Comparison of ENCODE assay signal across 2 cellular contexts in the genomic region with DNA sequence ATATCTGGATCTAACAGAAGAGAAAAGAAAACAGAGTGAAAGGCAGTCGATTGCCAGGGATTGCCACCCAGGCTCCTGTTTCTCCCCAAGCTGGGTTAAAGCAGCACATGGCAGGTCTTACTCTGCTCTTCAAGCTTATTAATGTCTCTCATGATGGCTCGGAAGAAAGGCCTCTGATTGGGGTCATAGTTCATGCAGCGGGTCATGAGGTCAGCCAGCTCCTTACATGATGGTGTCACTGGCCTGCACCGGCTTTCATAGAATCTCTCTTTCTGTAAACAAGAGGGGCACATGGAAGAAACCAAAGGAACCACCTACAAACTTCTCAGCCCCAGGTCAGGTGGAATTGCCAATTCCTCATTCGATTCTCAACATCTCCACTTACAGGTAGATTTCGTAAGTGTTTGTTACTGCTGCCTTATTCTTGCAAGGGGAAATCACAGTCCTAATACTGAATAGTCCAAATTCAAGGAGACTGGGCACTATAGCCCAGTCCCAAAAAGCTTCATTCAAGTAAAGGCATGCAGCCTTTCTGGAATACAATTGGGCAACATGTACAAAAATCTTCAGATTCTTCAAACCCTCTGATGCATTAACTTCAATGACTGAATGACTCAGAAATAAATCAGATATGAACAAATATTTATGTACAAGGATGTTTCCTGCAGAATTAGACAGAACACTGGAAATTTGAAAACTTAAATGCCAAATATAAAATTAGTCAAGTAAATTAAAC.
TF ChIP-seq lines count a peak whose summit lies in the region.

No MANE protein-coding gene starts in this region.

TF ChIP-seq in liver, 16 proteins besides CTCF, POLR2A, EP300 and RAD21 (continued from another document):
- TF ChIP-seq, protein P1, sequence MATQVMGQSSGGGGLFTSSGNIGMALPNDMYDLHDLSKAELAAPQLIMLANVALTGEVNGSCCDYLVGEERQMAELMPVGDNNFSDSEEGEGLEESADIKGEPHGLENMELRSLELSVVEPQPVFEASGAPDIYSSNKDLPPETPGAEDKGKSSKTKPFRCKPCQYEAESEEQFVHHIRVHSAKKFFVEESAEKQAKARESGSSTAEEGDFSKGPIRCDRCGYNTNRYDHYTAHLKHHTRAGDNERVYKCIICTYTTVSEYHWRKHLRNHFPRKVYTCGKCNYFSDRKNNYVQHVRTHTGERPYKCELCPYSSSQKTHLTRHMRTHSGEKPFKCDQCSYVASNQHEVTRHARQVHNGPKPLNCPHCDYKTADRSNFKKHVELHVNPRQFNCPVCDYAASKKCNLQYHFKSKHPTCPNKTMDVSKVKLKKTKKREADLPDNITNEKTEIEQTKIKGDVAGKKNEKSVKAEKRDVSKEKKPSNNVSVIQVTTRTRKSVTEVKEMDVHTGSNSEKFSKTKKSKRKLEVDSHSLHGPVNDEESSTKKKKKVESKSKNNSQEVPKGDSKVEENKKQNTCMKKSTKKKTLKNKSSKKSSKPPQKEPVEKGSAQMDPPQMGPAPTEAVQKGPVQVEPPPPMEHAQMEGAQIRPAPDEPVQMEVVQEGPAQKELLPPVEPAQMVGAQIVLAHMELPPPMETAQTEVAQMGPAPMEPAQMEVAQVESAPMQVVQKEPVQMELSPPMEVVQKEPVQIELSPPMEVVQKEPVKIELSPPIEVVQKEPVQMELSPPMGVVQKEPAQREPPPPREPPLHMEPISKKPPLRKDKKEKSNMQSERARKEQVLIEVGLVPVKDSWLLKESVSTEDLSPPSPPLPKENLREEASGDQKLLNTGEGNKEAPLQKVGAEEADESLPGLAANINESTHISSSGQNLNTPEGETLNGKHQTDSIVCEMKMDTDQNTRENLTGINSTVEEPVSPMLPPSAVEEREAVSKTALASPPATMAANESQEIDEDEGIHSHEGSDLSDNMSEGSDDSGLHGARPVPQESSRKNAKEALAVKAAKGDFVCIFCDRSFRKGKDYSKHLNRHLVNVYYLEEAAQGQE (IDR thresholded peaks at IDR 0.05): no peak

TF ChIP-seq in HepG2, 621 proteins besides CTCF, POLR2A, EP300 and RAD21 (continued from another document):
- TF ChIP-seq NCOA1 (CRISPR knock-in tag; IDR thresholded peaks at IDR 0.05) (no peak), ZBTB7B (CRISPR knock-in tag; IDR thresholded peaks at IDR 0.05) (no peak), HOXD1 (CRISPR knock-in tag; IDR thresholded peaks at IDR 0.05) (no peak), WIZ (CRISPR knock-in tag; IDR thresholded peaks at IDR 0.05) (no peak), MTF2 (CRISPR knock-in tag; IDR thresholded peaks at IDR 0.05; ENCODE audit: borderline replicate concordance) (no peak), ZNF550 (CRISPR knock-in tag; IDR thresholded peaks at IDR 0.05; ENCODE audit: borderline replicate concordance) (no peak), TGIF2 (CRISPR knock-in tag; IDR thresholded peaks at IDR 0.05) (no peak), GATAD2A (CRISPR knock-in tag; IDR thresholded peaks at IDR 0.05) (no peak)
- TF ChIP-seq, protein P2, sequence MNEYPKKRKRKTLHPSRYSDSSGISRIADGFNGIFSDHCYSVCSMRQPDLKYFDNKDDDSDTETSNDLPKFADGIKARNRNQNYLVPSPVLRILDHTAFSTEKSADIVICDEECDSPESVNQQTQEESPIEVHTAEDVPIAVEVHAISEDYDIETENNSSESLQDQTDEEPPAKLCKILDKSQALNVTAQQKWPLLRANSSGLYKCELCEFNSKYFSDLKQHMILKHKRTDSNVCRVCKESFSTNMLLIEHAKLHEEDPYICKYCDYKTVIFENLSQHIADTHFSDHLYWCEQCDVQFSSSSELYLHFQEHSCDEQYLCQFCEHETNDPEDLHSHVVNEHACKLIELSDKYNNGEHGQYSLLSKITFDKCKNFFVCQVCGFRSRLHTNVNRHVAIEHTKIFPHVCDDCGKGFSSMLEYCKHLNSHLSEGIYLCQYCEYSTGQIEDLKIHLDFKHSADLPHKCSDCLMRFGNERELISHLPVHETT (CRISPR knock-in tag; conservative IDR thresholded peaks at IDR 0.05): no peak
- TF ChIP-seq, protein P3, sequence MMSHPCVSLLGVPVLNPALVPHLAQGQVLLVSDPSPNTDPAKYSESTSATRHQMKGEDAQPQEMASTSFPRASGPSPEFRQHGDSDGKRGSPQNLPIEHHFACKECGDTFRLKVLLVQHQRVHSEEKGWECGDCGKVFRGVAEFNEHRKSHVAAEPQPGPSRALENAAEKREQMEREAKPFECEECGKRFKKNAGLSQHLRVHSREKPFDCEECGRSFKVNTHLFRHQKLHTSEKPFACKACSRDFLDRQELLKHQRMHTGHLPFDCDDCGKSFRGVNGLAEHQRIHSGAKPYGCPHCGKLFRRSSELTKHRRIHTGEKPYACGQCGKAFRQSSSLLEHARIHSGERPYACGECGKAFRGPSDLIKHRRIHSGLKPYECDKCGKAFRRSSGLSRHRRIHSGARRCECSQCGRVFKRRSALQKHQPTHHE (CRISPR knock-in tag; IDR thresholded peaks at IDR 0.05; ENCODE audit: borderline replicate concordance): no peak
- TF ChIP-seq, protein P4, sequence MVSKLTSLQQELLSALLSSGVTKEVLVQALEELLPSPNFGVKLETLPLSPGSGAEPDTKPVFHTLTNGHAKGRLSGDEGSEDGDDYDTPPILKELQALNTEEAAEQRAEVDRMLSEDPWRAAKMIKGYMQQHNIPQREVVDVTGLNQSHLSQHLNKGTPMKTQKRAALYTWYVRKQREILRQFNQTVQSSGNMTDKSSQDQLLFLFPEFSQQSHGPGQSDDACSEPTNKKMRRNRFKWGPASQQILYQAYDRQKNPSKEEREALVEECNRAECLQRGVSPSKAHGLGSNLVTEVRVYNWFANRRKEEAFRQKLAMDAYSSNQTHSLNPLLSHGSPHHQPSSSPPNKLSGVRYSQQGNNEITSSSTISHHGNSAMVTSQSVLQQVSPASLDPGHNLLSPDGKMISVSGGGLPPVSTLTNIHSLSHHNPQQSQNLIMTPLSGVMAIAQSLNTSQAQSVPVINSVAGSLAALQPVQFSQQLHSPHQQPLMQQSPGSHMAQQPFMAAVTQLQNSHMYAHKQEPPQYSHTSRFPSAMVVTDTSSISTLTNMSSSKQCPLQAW (CRISPR knock-in tag; IDR thresholded peaks at IDR 0.05): no peak
- TF ChIP-seq, protein P5, sequence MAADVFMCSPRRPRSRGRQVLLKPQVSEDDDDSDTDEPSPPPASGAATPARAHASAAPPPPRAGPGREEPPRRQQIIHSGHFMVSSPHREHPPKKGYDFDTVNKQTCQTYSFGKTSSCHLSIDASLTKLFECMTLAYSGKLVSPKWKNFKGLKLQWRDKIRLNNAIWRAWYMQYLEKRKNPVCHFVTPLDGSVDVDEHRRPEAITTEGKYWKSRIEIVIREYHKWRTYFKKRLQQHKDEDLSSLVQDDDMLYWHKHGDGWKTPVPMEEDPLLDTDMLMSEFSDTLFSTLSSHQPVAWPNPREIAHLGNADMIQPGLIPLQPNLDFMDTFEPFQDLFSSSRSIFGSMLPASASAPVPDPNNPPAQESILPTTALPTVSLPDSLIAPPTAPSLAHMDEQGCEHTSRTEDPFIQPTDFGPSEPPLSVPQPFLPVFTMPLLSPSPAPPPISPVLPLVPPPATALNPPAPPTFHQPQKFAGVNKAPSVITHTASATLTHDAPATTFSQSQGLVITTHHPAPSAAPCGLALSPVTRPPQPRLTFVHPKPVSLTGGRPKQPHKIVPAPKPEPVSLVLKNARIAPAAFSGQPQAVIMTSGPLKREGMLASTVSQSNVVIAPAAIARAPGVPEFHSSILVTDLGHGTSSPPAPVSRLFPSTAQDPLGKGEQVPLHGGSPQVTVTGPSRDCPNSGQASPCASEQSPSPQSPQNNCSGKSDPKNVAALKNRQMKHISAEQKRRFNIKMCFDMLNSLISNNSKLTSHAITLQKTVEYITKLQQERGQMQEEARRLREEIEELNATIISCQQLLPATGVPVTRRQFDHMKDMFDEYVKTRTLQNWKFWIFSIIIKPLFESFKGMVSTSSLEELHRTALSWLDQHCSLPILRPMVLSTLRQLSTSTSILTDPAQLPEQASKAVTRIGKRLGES (CRISPR knock-in tag; IDR thresholded peaks at IDR 0.05; ENCODE audit: borderline replicate concordance): no peak
